ENCODE assay signal across 17 cellular contexts in the genomic region with DNA sequence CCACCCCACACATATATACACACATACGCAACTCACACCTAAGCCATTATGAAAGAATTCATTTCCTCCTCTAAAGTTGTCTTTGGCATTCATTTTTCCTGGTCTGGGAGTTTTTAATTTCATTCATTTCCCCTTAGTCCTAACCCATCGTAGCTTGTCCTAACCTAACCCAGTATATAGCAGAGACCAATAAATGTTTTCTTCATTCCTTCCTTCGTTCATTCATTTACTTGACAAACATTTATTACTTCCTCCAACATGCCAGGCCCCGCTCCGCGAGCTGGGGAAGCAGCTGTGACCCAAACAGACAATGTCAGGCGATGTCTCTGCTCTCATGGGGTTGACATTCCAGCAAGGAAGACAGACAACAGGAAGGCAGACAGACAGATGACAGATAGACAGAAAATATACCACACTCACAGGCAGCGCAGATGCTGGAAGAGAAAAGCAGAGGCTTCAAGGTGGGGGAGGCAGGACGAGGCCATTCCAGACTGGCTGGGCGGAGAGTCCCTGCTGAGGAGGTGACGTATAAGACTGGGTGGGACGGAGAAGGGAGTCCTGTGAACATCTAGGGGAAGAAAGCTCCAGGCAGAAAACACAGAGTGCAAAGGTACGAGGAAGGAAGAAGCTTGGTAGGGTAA. TPM values are rescaled to one million over a fixed set of nuclear protein-coding genes. Genes with fewer than 3 reads are reported as not detected.
A peak's percentile ranks its signal among the peaks of the same experiment; 100 is the strongest.
DNase-seq lines count a peak whose midpoint lies in the region; ATAC-seq, FAIRE-seq and TF ChIP-seq lines count a peak whose summit lies in the region.
"Had no signal": no experiment of that assay in that cellular context is flagged by ENCODE, and none has a peak within 500 bp of the region (broad histone marks: within the 10 kb centered on the region; RNA-seq: fewer than 3 reads in every experiment).

No MANE protein-coding gene starts in this region.

- H3K4me3 Mint-ChIP-seq in stimulated activated memory B cell treated with anti-CD40 and anti-IgM and Interleukin-4, amounts not matched to agents 10 μg/mL and 1 μg/mL and 100 μg/mL, for 72 hours = no peak overlapping the region
- H3K4me3 Mint-ChIP-seq: activated CD4-positive, alpha-beta T cell treated with anti-CD3 and anti-CD28 coated beads for 36 hours; CD8-positive, alpha-beta T cell had no signal

- H2BK12ac ChIP-seq in H1 (ENCODE audit: low read depth, low read length) = no peak overlapping the region
- peak overlapping the region; percentile 44 to 76 for H2BK12ac ChIP-seq in mesenchymal stem cell (ENCODE audit: low read length in 2 of 2)

- no peak overlapping the region for H3K27ac Mint-ChIP-seq in stimulated activated memory B cell treated with anti-CD40 and anti-IgM and Interleukin-4, amounts not matched to agents 10 μg/mL and 1 μg/mL and 100 μg/mL, for 72 hours
- H3K27ac Mint-ChIP-seq: activated CD4-positive, alpha-beta T cell treated with anti-CD3 and anti-CD28 coated beads for 36 hours; activated naive CD4-positive, alpha-beta T cell treated with anti-CD3 and anti-CD28 coated beads, Interleukin-2, amount 50 U/mL, for 72 hours; CD8-positive, alpha-beta T cell had no signal

- no peak overlapping the region for H3K4ac ChIP-seq in H1 (replicated peaks; ENCODE audit: insufficient read length, low read depth, low read length)
- H3K4ac ChIP-seq in mesenchymal stem cell (ENCODE audit: low read depth in 1 of 2, low read length in 2 of 2) = no peak overlapping the region

- H3K4me3 ChIP-seq in H1 (ENCODE audit: extremely low read depth in 1 of 4, insufficient read depth in 2 of 4, low read depth in 3 of 4, low read length in 4 of 4) (no peak overlapping the region), mesenchymal stem cell (ENCODE audit: insufficient read depth in 1 of 2, low read depth in 1 of 2, low read length in 2 of 2) (no peak overlapping the region), transverse colon (no peak overlapping the region)
- H3K4me3 ChIP-seq: esophagus muscularis mucosa, ovary had no signal

- H2BK5ac ChIP-seq in H1 (ENCODE audit: low read depth, low read length) (no peak overlapping the region), mesenchymal stem cell (ENCODE audit: low read depth, low read length, poor library complexity, severe bottlenecking) (no peak overlapping the region)

- no peaks in the 10 kb centered on the region for H3K27me3 ChIP-seq in H1 (replicated peaks in 1 of 4; ENCODE audit: control insufficient read depth in 3 of 4, extremely low read depth in 1 of 4, insufficient read depth in 3 of 4, low read length in 3 of 4)
- H3K27me3 ChIP-seq in mesenchymal stem cell (ENCODE audit: control insufficient read depth in 1 of 2, insufficient read depth in 1 of 2, low read length in 2 of 2) = peaks cover 9 to 17% of the 10 kb centered on the region in 2 experiments
- no peaks in the 10 kb centered on the region for H3K27me3 ChIP-seq in transverse colon
- H3K27me3 ChIP-seq: esophagus muscularis mucosa, ovary had no signal

- H3K23me2 ChIP-seq in H1 (ENCODE audit: low read depth, low read length) = no peaks in the 10 kb centered on the region

- H3K4me1 Mint-ChIP-seq in stimulated activated memory B cell treated with anti-CD40 and anti-IgM and Interleukin-4, amounts not matched to agents 10 μg/mL and 1 μg/mL and 100 μg/mL, for 72 hours = peaks cover 13% of the 10 kb centered on the region
- H3K4me1 Mint-ChIP-seq: activated CD4-positive, alpha-beta T cell treated with anti-CD3 and anti-CD28 coated beads for 36 hours had no signal

- TF ChIP-seq EP300 in H1 (IDR thresholded peaks at IDR 0.05; ENCODE audit: borderline replicate concordance in 1 of 2, low read depth in 2 of 2, low read length in 2 of 2) = no peak
- no peak for TF ChIP-seq EP300 in transverse colon (IDR thresholded peaks at IDR 0.05; ENCODE audit: low read depth)

- H3K9ac ChIP-seq in H1 (replicated peaks in 1 of 4; ENCODE audit: extremely low read depth in 1 of 4, low read depth in 3 of 4, low read length in 3 of 4) (no peak overlapping the region), mesenchymal stem cell (ENCODE audit: low read length) (no peak overlapping the region)

- H3K79me1 ChIP-seq in H1 (ENCODE audit: low read depth, low read length) (no peaks in the 10 kb centered on the region), mesenchymal stem cell (replicated peaks; ENCODE audit: low read length, poor library complexity, severe bottlenecking) (no peaks in the 10 kb centered on the region)

- H3K56ac ChIP-seq in H1 (replicated peaks; ENCODE audit: insufficient read length, low read depth, low read length) = no peak overlapping the region

- no peak overlapping the region for H4K8ac ChIP-seq in H1 (ENCODE audit: extremely low read depth, insufficient read depth, low read length)
- peak overlapping the region; percentile 38 for H4K8ac ChIP-seq in mesenchymal stem cell (ENCODE audit: low read length)

- H2BK120ac ChIP-seq in H1 (replicated peaks; ENCODE audit: low read depth, low read length) = no peak overlapping the region
- H2BK120ac ChIP-seq in mesenchymal stem cell (ENCODE audit: low read depth, low read length) = peak overlapping the region; percentile 81

- FAIRE-seq in H1 (lab: Jason Lieb, UNC) = no peak
- FAIRE-seq: GM18507 had no signal

- H4K5ac ChIP-seq in H1 (ENCODE audit: insufficient read length, low read depth, low read length) = no peak overlapping the region

- H3K9me3 Mint-ChIP-seq in stimulated activated memory B cell treated with anti-CD40 and anti-IgM and Interleukin-4, amounts not matched to agents 10 μg/mL and 1 μg/mL and 100 μg/mL, for 72 hours = no peaks in the 10 kb centered on the region
- H3K9me3 Mint-ChIP-seq: activated naive CD4-positive, alpha-beta T cell treated with anti-CD3 and anti-CD28 coated beads, Interleukin-2, amount 50 U/mL, for 72 hours; CD8-positive, alpha-beta T cell had no signal

- CTCF ChIA-PET in H1 (lab: Charles Lee; ENCODE audit: partially characterized antibody) = interaction anchor here (1.0 to 1.4 kb wide), 3 partner anchors 14 to 62 kb away, joined by 3 to 5 read pairs (median 3); no protein-coding TSS in a partner anchor

- TF ChIP-seq RAD21 in H1 (IDR thresholded peaks at IDR 0.05 in 1 of 2, conservative IDR thresholded peaks at IDR 0.05 in 1 of 2; ENCODE audit: low read depth in 2 of 2, low read length in 2 of 2) = no peak

- H3K4me1 ChIP-seq in H1 (replicated peaks in 1 of 4; ENCODE audit: control insufficient read depth in 3 of 4, insufficient read depth in 4 of 4, low read length in 3 of 4) = no peaks in the 10 kb centered on the region; a peak in 3 of 7 replicates
- H3K4me1 ChIP-seq in mesenchymal stem cell (ENCODE audit: control insufficient read depth, insufficient read depth, low read depth, low read length) = peaks cover 8% of the 10 kb centered on the region
- peaks cover 0 to 8% (median 0%) of the 10 kb centered on the region in 4 donors for H3K4me1 ChIP-seq in transverse colon
- H3K4me1 ChIP-seq: esophagus muscularis mucosa had no signal

- peaks cover 9% of the 10 kb centered on the region for H3K27me3 Mint-ChIP-seq in stimulated activated memory B cell treated with anti-CD40 and anti-IgM and Interleukin-4, amounts not matched to agents 10 μg/mL and 1 μg/mL and 100 μg/mL, for 72 hours

- no peak overlapping the region for H3K14ac ChIP-seq in H1 (ENCODE audit: insufficient read length)
- H3K14ac ChIP-seq in mesenchymal stem cell (ENCODE audit: low read length in 2 of 2) = no peak overlapping the region

- no peak overlapping the region for H4K91ac ChIP-seq in H1 (replicated peaks; ENCODE audit: insufficient read length, low read length)
- peak overlapping the region; percentile 44 for H4K91ac ChIP-seq in mesenchymal stem cell (ENCODE audit: low read length)

- H3K79me2 ChIP-seq in H1 (ENCODE audit: control insufficient read depth in 1 of 2, insufficient read depth in 2 of 2, low read length in 2 of 2) = no peaks in the 10 kb centered on the region

- 0 out of 2 replicates have a peak overlapping the region, but pooled peaks have one; percentile 34 for H2BK20ac ChIP-seq in H1 (ENCODE audit: low read length)

- H4K20me1 ChIP-seq in H1 (replicated peaks in 1 of 2; ENCODE audit: control insufficient read depth in 1 of 2, insufficient read depth in 2 of 2, low read length in 2 of 2) = no peaks in the 10 kb centered on the region

- 91 to 100% methylated on average over 1 to 13 of the region's 13 CpGs for WGBS in H1 (ENCODE audit: extremely low coverage in 1 of 2, insufficient coverage in 1 of 2, insufficient read length in 1 of 2, insufficient replicate concordance in 2 of 2, low coverage in 1 of 2, low lambda C conversion rate in 2 of 2, missing lambda C conversion rate in 1 of 2), 2 experiments
- 12% methylated on average over 13 of the region's 13 CpGs for WGBS in mesenchymal stem cell
- WGBS in transverse colon (ENCODE audit: low coverage in 1 of 2), 2 donors = 37% methylated on average over 12 to 13 of the region's 13 CpGs

- no peaks in the 10 kb centered on the region for H3K36me3 Mint-ChIP-seq in stimulated activated memory B cell treated with anti-CD40 and anti-IgM and Interleukin-4, amounts not matched to agents 10 μg/mL and 1 μg/mL and 100 μg/mL, for 72 hours
- H3K36me3 Mint-ChIP-seq: activated naive CD4-positive, alpha-beta T cell treated with anti-CD3 and anti-CD28 coated beads, Interleukin-2, amount 50 U/mL, for 72 hours; CD8-positive, alpha-beta T cell had no signal

- in situ Hi-C loops in transverse colon (cut with MboI; ENCODE audit: low pct_ligation_motif_present in 1 of 4, low pct_unique_long_range_greater_than_20kb in 1 of 4, low sequenced_read_pairs in 3 of 4) = no loop called here

- intact Hi-C loops in transverse colon (cut with DNase I; ENCODE audit: low total_unique reads) = no loop called here

- DNase-seq in H1 (ENCODE audit: low read depth in 1 of 2, low spot score in 2 of 2) (no peak), mesenchymal stem cell (peak; percentile 84), transverse colon (peak; percentile 37), LoVo (ENCODE audit: low spot score) (no peak)
- DNase-seq: activated CD4-positive, alpha-beta T cell treated with anti-CD3 and anti-CD28 coated beads for 36 hours; CD8-positive, alpha-beta T cell; GDM1; MV-4-11; NCI-H82; ovary; Right ventricle myocardium superior had no signal

- no peak for ATAC-seq in stimulated activated memory B cell treated with anti-CD40 and anti-IgM and Interleukin-4, amounts not matched to agents 10 μg/mL and 1 μg/mL and 100 μg/mL, for 72 hours
- no peak for ATAC-seq in HG03460 (IDR thresholded peaks at IDR 0.05; ENCODE audit: unreplicated experiment)
- ATAC-seq: activated CD4-positive, alpha-beta T cell treated with anti-CD3 and anti-CD28 coated beads for 36 hours; activated naive CD4-positive, alpha-beta T cell treated with anti-CD3 and anti-CD28 coated beads, Interleukin-2, amount 50 U/mL, for 72 hours; CD8-positive, alpha-beta T cell had no signal

- H3K36me3 ChIP-seq in H1 (ENCODE audit: control insufficient read depth in 2 of 4, insufficient read depth in 4 of 4, low read length in 3 of 4) (no peaks in the 10 kb centered on the region), mesenchymal stem cell (ENCODE audit: control insufficient read depth in 1 of 2, insufficient read depth in 2 of 2, low read depth in 1 of 2, low read length in 2 of 2) (no peaks in the 10 kb centered on the region), transverse colon (no peaks in the 10 kb centered on the region)
- H3K36me3 ChIP-seq: esophagus muscularis mucosa, ovary had no signal

- H3K27ac ChIP-seq in H1 (ENCODE audit: low read depth, low read length) (no peak overlapping the region), mesenchymal stem cell (ENCODE audit: low read length, poor library complexity, severe bottlenecking) (no peak overlapping the region), transverse colon (peak overlapping the region in 2 of 4 donors; percentile 15 to 27)
- H3K27ac ChIP-seq: esophagus muscularis mucosa, ovary had no signal

- POLR2A ChIA-PET in H1 (lab: Charles Lee; ENCODE audit: partially characterized antibody) = interaction anchor here (1.4 kb wide), 1 partner anchor 9 kb away, joined by 5 read pairs; no protein-coding TSS in a partner anchor

- H3K9me3 ChIP-seq in H1 (ENCODE audit: insufficient read depth in 2 of 2, low read depth in 1 of 2, low read length in 1 of 2) = no peaks in the 10 kb centered on the region
- H3K9me3 ChIP-seq in mesenchymal stem cell (ENCODE audit: control insufficient read depth, low read length) = no peaks in the 10 kb centered on the region
- no peaks in the 10 kb centered on the region for H3K9me3 ChIP-seq in transverse colon
- H3K9me3 ChIP-seq: esophagus muscularis mucosa, ovary had no signal

- H3K23ac ChIP-seq in H1 (ENCODE audit: insufficient read length) (no peak overlapping the region), mesenchymal stem cell (ENCODE audit: low read length in 2 of 2) (no peak overlapping the region)

- H2BK15ac ChIP-seq in H1 (ENCODE audit: low read length) = peak overlapping the region; percentile 46; the same call in 1 of the 2 replicates
- H2BK15ac ChIP-seq in mesenchymal stem cell (ENCODE audit: low read depth, poor library complexity, severe bottlenecking) = no peak overlapping the region

- H2AK5ac ChIP-seq in H1 (ENCODE audit: low read depth, low read length) = no peak overlapping the region
- no peak overlapping the region for H2AK5ac ChIP-seq in mesenchymal stem cell (ENCODE audit: low read length, severe bottlenecking)

- H2AFZ ChIP-seq in H1 (ENCODE audit: low read length) (no peak overlapping the region), mesenchymal stem cell (ENCODE audit: low read depth, low read length) (peak overlapping the region; percentile 36)

- TF ChIP-seq POLR2A in H1 (IDR thresholded peaks at IDR 0.05; ENCODE audit: control extremely low read depth in 1 of 2, low read depth in 2 of 2, low read length in 2 of 2) (no peak), transverse colon (IDR thresholded peaks at IDR 0.05) (no peak)

- H3K18ac ChIP-seq in H1 (ENCODE audit: extremely low read depth, low read length) (no peak overlapping the region), mesenchymal stem cell (ENCODE audit: low read depth in 1 of 2, low read length in 2 of 2) (peak overlapping the region; percentile 7 to 88)

- H3K4me2 ChIP-seq in H1 (ENCODE audit: insufficient read depth in 1 of 2, low read depth in 2 of 2, low read length in 2 of 2) (no peak overlapping the region), mesenchymal stem cell (ENCODE audit: low read length, poor library complexity, severe bottlenecking) (peak overlapping the region; percentile 9)

- TF ChIP-seq CTCF in H1 (IDR thresholded peaks at IDR 0.05; ENCODE audit: control extremely low read depth in 1 of 3, insufficient read depth in 1 of 3, low read depth in 1 of 3, low read length in 3 of 3) = no peak
- no peak for TF ChIP-seq CTCF in transverse colon (IDR thresholded peaks at IDR 0.05)

RNA-seq across cellular contexts. Expression of a gene that starts 33.7 kb away (rescaled TPM):
- polyA plus RNA-seq in PFSK-1 (2012; ENCODE audit: insufficient read length, low read depth) = 23.0 TPM
- 4.3 and 4.4 TPM in 2 replicates for total RNA-seq in H1 (2021; fragmentation: NEBNext Ultra II Directional; extraction: Animal tissue kit (Norgen Biotek cat#: 25700))
- polyA plus RNA-seq in H1 (2011; rRNA removed) = 3.9 and 5.7 TPM in 2 replicates
- polyA plus RNA-seq in H1 (2011; cell fraction: cytosol; rRNA removed) = 3.2 TPM
- 6.7 TPM for polyA plus RNA-seq in H1 (2011; cell fraction: nucleus; rRNA removed)
- polyA plus RNA-seq in H1 (2012, experiment 1 of 2) = 4.9 to 6.1 TPM (median 5.2 TPM) in 4 replicates
- 4.8 TPM for polyA plus RNA-seq in H1 (2012, experiment 2 of 2)
- polyA plus RNA-seq in H1 (2013, experiment 1 of 2) = 2.9 TPM
- 3.1 TPM for polyA plus RNA-seq in H1 (2013, experiment 2 of 2)
- 3.2 and 3.4 TPM in 2 replicates for polyA minus RNA-seq in H1 (2011; rRNA and poly(A)+ RNA removed)
- 3.3 TPM for polyA minus RNA-seq in H1 (2011; cell fraction: cytosol; rRNA and poly(A)+ RNA removed)
- 3.0 TPM for polyA minus RNA-seq in H1 (2011; cell fraction: nucleus; rRNA and poly(A)+ RNA removed)
- polyA plus RNA-seq in mesenchymal stem cell (2013, experiment 1 of 2) = 40.7 TPM
- polyA plus RNA-seq in mesenchymal stem cell (2013, experiment 2 of 2) = 40.6 TPM
- total RNA-seq in transverse colon = 10 to 100 TPM in 3 of 4 donors, 1 to 10 TPM in 1; 9.0 to 46.6 (median 18.6) TPM
- total RNA-seq: CD8-positive, alpha-beta T cell had no signal

Comparison
In these comparisons a context has a peak if more than half of its experiments do, and no peak if none do; other contexts are left out.
1. DNase-seq: peak in mesenchymal stem cell (single experiment) and transverse colon (single experiment); none in H1 (0 of 2) and LoVo (single experiment).